Comparison of ENCODE assay signal across 8 cellular contexts in the genomic region with DNA sequence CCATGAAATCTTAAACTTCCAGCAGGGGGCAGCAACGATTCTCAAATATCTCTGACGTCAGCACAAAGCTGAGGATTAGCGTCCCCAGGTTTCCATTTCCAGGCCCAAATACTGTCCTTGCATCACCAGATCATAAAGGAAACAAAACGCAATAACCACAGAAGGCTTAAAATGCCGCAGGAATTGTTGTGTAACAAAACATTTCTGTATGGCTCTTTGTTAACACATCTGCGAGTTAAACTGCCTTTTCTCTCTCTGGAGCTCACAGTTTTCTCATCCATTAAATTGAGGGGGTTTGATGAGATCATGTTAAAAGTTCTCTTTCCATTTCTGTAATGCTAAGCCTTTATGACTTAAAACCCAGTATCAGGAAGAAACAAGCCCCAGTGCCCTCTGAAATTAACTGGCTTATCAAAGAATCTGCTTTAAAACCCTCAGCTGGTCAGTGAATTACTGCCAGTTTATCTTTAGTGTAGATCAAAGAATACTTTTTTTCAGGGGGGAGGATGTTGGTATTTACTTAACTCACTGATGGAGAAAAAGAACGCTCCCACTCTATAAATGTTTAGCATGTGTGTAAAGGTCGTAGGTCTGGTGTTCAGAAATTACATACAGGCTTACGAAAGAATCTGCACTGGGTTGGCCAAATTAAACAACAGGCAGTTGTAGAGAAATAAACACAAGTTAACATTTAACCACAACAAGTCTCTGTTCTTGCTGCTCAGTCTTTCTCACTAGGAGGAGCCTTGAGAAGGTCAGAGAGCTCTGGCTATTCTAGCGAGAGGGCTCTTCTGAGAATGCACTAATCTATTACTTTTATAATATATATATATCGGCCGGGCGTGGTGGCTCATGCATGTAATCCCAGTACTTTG. TPM values are rescaled to one million over a fixed set of nuclear protein-coding genes. Genes with fewer than 3 reads are reported as not detected.
A peak's percentile ranks its signal among the peaks of the same experiment; 100 is the strongest.
DNase-seq lines count a peak whose midpoint lies in the region; ATAC-seq and TF ChIP-seq lines count a peak whose summit lies in the region.

No MANE protein-coding gene starts in this region.

- peak overlapping the region; percentile 65 for H3K4me2 ChIP-seq in PC-9

- no peaks in the 10 kb centered on the region for H3K27me3 ChIP-seq in PC-9 (ENCODE audit: insufficient read depth, low read depth)
- H3K27me3 ChIP-seq in esophagus muscularis mucosa = no peaks in the 10 kb centered on the region

- H3K27ac Mint-ChIP-seq in activated T-cell treated with anti-CD3 and anti-CD28 coated beads, Interleukin-2, amount 50 U/mL, for 24 hours = peak overlapping the region; percentile 20
- H3K27ac Mint-ChIP-seq in natural killer cell treated with Interleukin-12 subunit alpha and Interleukin-12 subunit beta and Interleukin-15 and Interleukin-18, amount 100 ng/mL, for 72 hours = peak overlapping the region; percentile 72 to 86

- intact Hi-C loops in PC-9 (cut with micrococcal nuclease; ENCODE audit: unreplicated experiment) (loop anchor here (1.0 to 10.0 kb wide), 4 partner anchors 171 to 358 kb away; a partner anchor contains a TSS), esophagus muscularis mucosa (cut with DNase I) (loop anchor here (2.0 to 5.0 kb wide), 3 partner anchors 171 to 358 kb away; a partner anchor contains a TSS)

- peak; percentile 74 for TF ChIP-seq RAD21 in Ishikawa (IDR thresholded peaks at IDR 0.05; ENCODE audit: low read depth)

- H3F3A ChIP-seq in PC-9 (ENCODE audit: insufficient read depth, low read depth) = peaks cover 41% of the 10 kb centered on the region

- peak overlapping the region; percentile 82 for H3K27ac ChIP-seq in PC-9
- H3K27ac ChIP-seq in esophagus muscularis mucosa (replicated peaks in 1 of 4) = peak overlapping the region; percentile 77 to 84 (median 80)

- TF ChIP-seq POLR2A in esophagus muscularis mucosa (IDR thresholded peaks at IDR 0.05; ENCODE audit: low read depth) = no peak

- CTCF ChIA-PET in PC-9 (lab: Charles Lee) = interaction anchor here (0.5 to 1.3 kb wide), 9 partner anchors 26 to 514 kb away, joined by 3 to 9 read pairs (median 3); no protein-coding TSS in a partner anchor

- H3K9me3 Mint-ChIP-seq in activated T-cell treated with anti-CD3 and anti-CD28 coated beads, Interleukin-2, amount 50 U/mL, for 24 hours = no peaks in the 10 kb centered on the region
- H3K9me3 Mint-ChIP-seq in natural killer cell treated with Interleukin-12 subunit alpha and Interleukin-12 subunit beta and Interleukin-15 and Interleukin-18, amount 100 ng/mL, for 72 hours = no peaks in the 10 kb centered on the region

- H3K4me3 Mint-ChIP-seq in activated T-cell treated with anti-CD3 and anti-CD28 coated beads, Interleukin-2, amount 50 U/mL, for 24 hours = no peak overlapping the region
- H3K4me3 Mint-ChIP-seq in natural killer cell treated with Interleukin-12 subunit alpha and Interleukin-12 subunit beta and Interleukin-15 and Interleukin-18, amount 100 ng/mL, for 72 hours = peak overlapping the region; percentile 57

- H3K4me1 Mint-ChIP-seq in activated T-cell treated with anti-CD3 and anti-CD28 coated beads, Interleukin-2, amount 50 U/mL, for 24 hours (ENCODE audit: low read depth) = peaks cover 21% of the 10 kb centered on the region
- peaks cover 17 to 26% of the 10 kb centered on the region in 2 donors for H3K4me1 Mint-ChIP-seq in natural killer cell treated with Interleukin-12 subunit alpha and Interleukin-12 subunit beta and Interleukin-15 and Interleukin-18, amount 100 ng/mL, for 72 hours (ENCODE audit: low read depth in 2 of 2)

- H3K36me3 Mint-ChIP-seq in activated T-cell treated with anti-CD3 and anti-CD28 coated beads, Interleukin-2, amount 50 U/mL, for 24 hours (ENCODE audit: low read depth) = no peaks in the 10 kb centered on the region
- no peaks in the 10 kb centered on the region for H3K36me3 Mint-ChIP-seq in natural killer cell treated with Interleukin-12 subunit alpha and Interleukin-12 subunit beta and Interleukin-15 and Interleukin-18, amount 100 ng/mL, for 72 hours

- no peaks in the 10 kb centered on the region for H3K36me3 ChIP-seq in ES-I3 (ENCODE audit: insufficient read depth, low read length)
- H3K36me3 ChIP-seq in PC-9 (ENCODE audit: low read depth) = no peaks in the 10 kb centered on the region
- no peaks in the 10 kb centered on the region for H3K36me3 ChIP-seq in esophagus muscularis mucosa

- ATAC-seq in natural killer cell treated with Interleukin-12 subunit alpha and Interleukin-12 subunit beta and Interleukin-15 and Interleukin-18, amount 100 ng/mL, for 72 hours = peak; percentile 67 to 86
- no peak for ATAC-seq in HG02981 (IDR thresholded peaks at IDR 0.05; ENCODE audit: unreplicated experiment)

- H3K4me1 ChIP-seq in ES-I3 (ENCODE audit: insufficient read depth, low read length) (peaks cover 6% of the 10 kb centered on the region; the same call in 1 of the 2 replicates), PC-9 (replicated peaks; ENCODE audit: insufficient read depth) (peaks cover 41% of the 10 kb centered on the region), esophagus muscularis mucosa (peaks cover 19 to 31% (median 26%) of the 10 kb centered on the region in 4 donors)

- no peaks in the 10 kb centered on the region for H3K9me2 ChIP-seq in PC-9 (ENCODE audit: insufficient read depth)

- no peaks in the 10 kb centered on the region for H4K20me1 ChIP-seq in PC-9 (ENCODE audit: insufficient read depth)

- WGBS in esophagus muscularis mucosa = 24% methylated on average over 13 of the region's 13 CpGs

- peak overlapping the region; percentile 45 for H2AFZ ChIP-seq in PC-9

- peaks cover 10% of the 10 kb centered on the region for H3K79me2 ChIP-seq in PC-9 (ENCODE audit: low read depth)

- DNase-seq in PC-9 (peak; percentile 63 to 96), esophagus muscularis mucosa (ENCODE audit: extremely low spot score) (no peak)
- peak; percentile 59 for DNase-seq in activated T-cell treated with anti-CD3 and anti-CD28 coated beads, Interleukin-2, amount 50 U/mL, for 24 hours
- DNase-seq in natural killer cell treated with Interleukin-12 subunit alpha and Interleukin-12 subunit beta and Interleukin-15 and Interleukin-18, amount 100 ng/mL, for 72 hours (ENCODE audit: low spot score) = peak; percentile 77
- peak; percentile 50 for DNase-seq in stimulated activated naive CD4-positive, alpha-beta T cell treated with Interleukin-2 at 50 U/mL for 16 hours (lab: John Stamatoyannopoulos, UW)

- TF ChIP-seq EP300 in Ishikawa (IDR thresholded peaks at IDR 0.05; ENCODE audit: borderline replicate concordance) = no peak
- no peak for TF ChIP-seq EP300 in esophagus muscularis mucosa (IDR thresholded peaks at IDR 0.05)

- H3K27me3 Mint-ChIP-seq in activated T-cell treated with anti-CD3 and anti-CD28 coated beads, Interleukin-2, amount 50 U/mL, for 24 hours = no peaks in the 10 kb centered on the region
- no peaks in the 10 kb centered on the region for H3K27me3 Mint-ChIP-seq in natural killer cell treated with Interleukin-12 subunit alpha and Interleukin-12 subunit beta and Interleukin-15 and Interleukin-18, amount 100 ng/mL, for 72 hours

- POLR2A ChIA-PET in PC-9 (lab: Charles Lee; ENCODE audit: unreplicated experiment) = interaction anchor here (0.6 to 0.8 kb wide), 3 partner anchors 22 to 29 kb away, joined by 3 to 16 read pairs (median 3); no protein-coding TSS in a partner anchor

- H3K9me3 ChIP-seq in ES-I3 (ENCODE audit: control insufficient read depth, insufficient read depth, low read length) (no peaks in the 10 kb centered on the region), PC-9 (ENCODE audit: insufficient read depth, low read depth) (no peaks in the 10 kb centered on the region), esophagus muscularis mucosa (no peaks in the 10 kb centered on the region)

- TF ChIP-seq CTCF in PC-9 (conservative IDR thresholded peaks at IDR 0.05) (peak; percentile 92), esophagus muscularis mucosa (IDR thresholded peaks at IDR 0.05) (peak; percentile 73 to 82 (median 81))

- H3K4me3 ChIP-seq in PC-9 = peak overlapping the region; percentile 24; the same call in 1 of the 2 replicates
- H3K4me3 ChIP-seq in esophagus muscularis mucosa = peak overlapping the region in 1 of 4 donors; percentile 6

- no TSS peak for BruUV-seq in PC-9 (replicated peaks; lab: Mats Ljungman, UMichigan)

- peak overlapping the region; percentile 29; the same call in 1 of the 2 replicates for H3K9ac ChIP-seq in ES-I3 (ENCODE audit: low read depth, low read length)

TF ChIP-seq in Ishikawa, 13 proteins besides CTCF, POLR2A, EP300 and RAD21 (continues in another document):
- no peak for TF ChIP-seq CREB1 (IDR thresholded peaks at IDR 0.05; ENCODE audit: low read depth)

RNA-seq across cellular contexts. Expression of a gene that starts 10.6 kb away (rescaled TPM):
- total RNA-seq in PC-9 (2021) = 20.1 and 27.9 TPM in 2 replicates
- total RNA-seq in esophagus muscularis mucosa = 10 to 100 TPM; 15.9 to 28.0 (median 20.6) TPM
- total RNA-seq in natural killer cell treated with Interleukin-12 subunit alpha and Interleukin-12 subunit beta and Interleukin-15 and Interleukin-18, amount 100 ng/mL, for 72 hours = 10 to 100 TPM; 39.9 to 43.3 TPM

RNA-seq across cellular contexts. Expression of a gene that starts 28.0 kb away (rescaled TPM):
- total RNA-seq in PC-9 (2021) = 29.3 and 29.8 TPM in 2 replicates
- total RNA-seq in esophagus muscularis mucosa = 10 to 100 TPM; 26.7 to 31.2 (median 29.1) TPM
- 100 to 1,000 TPM; 162 to 230 TPM for total RNA-seq in natural killer cell treated with Interleukin-12 subunit alpha and Interleukin-12 subunit beta and Interleukin-15 and Interleukin-18, amount 100 ng/mL, for 72 hours

RNA-seq across cellular contexts. Expression of a gene that starts 44.8 kb away (rescaled TPM):
- total RNA-seq in PC-9 (2021) (0.59 TPM in 1 of 2 replicates, not detected in the other), esophagus muscularis mucosa (not detected)
- 1 to 10 TPM; 1.5 to 5.0 TPM for total RNA-seq in natural killer cell treated with Interleukin-12 subunit alpha and Interleukin-12 subunit beta and Interleukin-15 and Interleukin-18, amount 100 ng/mL, for 72 hours

RNA-seq across cellular contexts. Expression of a gene that starts 56.9 kb away (rescaled TPM):
- total RNA-seq in PC-9 (2021) (23.6 and 29.5 TPM in 2 replicates), esophagus muscularis mucosa (10 to 100 TPM in 3 of 4 donors, 1 to 10 TPM in 1; 7.9 to 18.2 (median 11.3) TPM)
- 10 to 100 TPM; 52.3 to 82.8 TPM for total RNA-seq in natural killer cell treated with Interleukin-12 subunit alpha and Interleukin-12 subunit beta and Interleukin-15 and Interleukin-18, amount 100 ng/mL, for 72 hours

RNA-seq across cellular contexts. Expression of a gene that starts 57.1 kb away (rescaled TPM):
- total RNA-seq in PC-9 (2021) (39.9 and 41.9 TPM in 2 replicates), esophagus muscularis mucosa (10 to 100 TPM; 26.3 to 56.7 (median 46.0) TPM)
- total RNA-seq in natural killer cell treated with Interleukin-12 subunit alpha and Interleukin-12 subunit beta and Interleukin-15 and Interleukin-18, amount 100 ng/mL, for 72 hours = 10 to 100 TPM; 29.6 to 39.0 TPM
